ENCODE assay signal across 10 cellular contexts in the genomic region with DNA sequence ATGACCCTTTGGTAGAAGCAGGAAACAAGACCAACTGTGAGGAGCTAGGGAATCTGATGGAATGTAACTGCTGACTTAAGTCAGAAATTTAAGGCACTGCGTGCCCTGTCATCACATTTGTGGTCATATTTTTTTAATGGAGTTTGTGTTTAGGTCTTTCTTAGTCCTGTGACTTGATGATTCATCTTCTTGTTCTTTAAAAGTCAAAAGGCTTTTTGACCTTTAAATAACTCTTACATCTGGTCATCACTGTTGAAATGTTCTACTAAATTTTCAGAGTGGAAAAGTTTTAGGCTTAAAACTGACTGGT. TPM values are rescaled to one million over a fixed set of nuclear protein-coding genes. Genes with fewer than 3 reads are reported as not detected.
DNase-seq lines count a peak whose midpoint lies in the region; ATAC-seq, FAIRE-seq and TF ChIP-seq lines count a peak whose summit lies in the region.
"Had no signal": no experiment of that assay in that cellular context is flagged by ENCODE, and none has a peak within 500 bp of the region (broad histone marks: within the 10 kb centered on the region; RNA-seq: fewer than 3 reads in every experiment).

No MANE protein-coding gene starts in this region.

- peaks cover 5% of the 10 kb centered on the region for H3K4me1 ChIP-seq in CD4-positive, CD25-positive, alpha-beta regulatory T cell (ENCODE audit: control insufficient read depth, insufficient read depth, low read length, poor library complexity, severe bottlenecking)
- H3K4me1 ChIP-seq in esophagus muscularis mucosa (peaks cover 0 to 50% (median 31%) of the 10 kb centered on the region in 4 donors), prostate gland (replicated peaks) (no peaks in the 10 kb centered on the region)

- no peak overlapping the region for H3K4me3 ChIP-seq in CD4-positive, CD25-positive, alpha-beta regulatory T cell (ENCODE audit: low read depth, low read length)
- no peak overlapping the region for H3K4me3 ChIP-seq in esophagus muscularis mucosa
- no peak overlapping the region for H3K4me3 ChIP-seq in prostate gland

- TF ChIP-seq EP300 in esophagus muscularis mucosa (IDR thresholded peaks at IDR 0.05): no peak

- no peaks in the 10 kb centered on the region for H3K27me3 ChIP-seq in CD4-positive, CD25-positive, alpha-beta regulatory T cell (ENCODE audit: control insufficient read depth, insufficient read depth, low read length)
- H3K27me3 ChIP-seq in esophagus muscularis mucosa (no peaks in the 10 kb centered on the region), prostate gland (replicated peaks; ENCODE audit: insufficient read depth) (no peaks in the 10 kb centered on the region)

- intact Hi-C loops in esophagus muscularis mucosa (cut with DNase I): no loop called here
- intact Hi-C loops in prostate gland (cut with DNase I): no loop called here

- no peak for TF ChIP-seq POLR2A in esophagus muscularis mucosa (IDR thresholded peaks at IDR 0.05; ENCODE audit: low read depth)
- no peak for TF ChIP-seq POLR2A in prostate gland (IDR thresholded peaks at IDR 0.05)

- no peak for TF ChIP-seq CTCF in esophagus muscularis mucosa (IDR thresholded peaks at IDR 0.05)
- TF ChIP-seq CTCF in prostate gland (IDR thresholded peaks at IDR 0.05): no peak

- no peak overlapping the region for H3K4me3 Mint-ChIP-seq in CD4-positive, CD25-positive, alpha-beta regulatory T cell
- H3K4me3 Mint-ChIP-seq: T-cell had no signal

- no peaks in the 10 kb centered on the region for H3K27me3 Mint-ChIP-seq in CD4-positive, CD25-positive, alpha-beta regulatory T cell
- H3K27me3 Mint-ChIP-seq: T-cell had no signal

- H3K36me3 Mint-ChIP-seq in CD4-positive, CD25-positive, alpha-beta regulatory T cell: peaks cover 31% of the 10 kb centered on the region

- H3K27ac ChIP-seq in CD4-positive, CD25-positive, alpha-beta regulatory T cell (ENCODE audit: insufficient read depth, low read length, poor library complexity, severe bottlenecking): no peak overlapping the region
- peak overlapping the region; percentile 70 to 81 (median 73) for H3K27ac ChIP-seq in esophagus muscularis mucosa (replicated peaks in 1 of 4)
- peak overlapping the region; percentile 15 to 29 for H3K27ac ChIP-seq in prostate gland
- H3K27ac ChIP-seq: HL-60 had no signal

- WGBS in esophagus muscularis mucosa: 17% methylated on average over 1 of the region's 1 CpG
- 49% methylated on average over 1 of the region's 1 CpG for WGBS in prostate gland

- no peaks in the 10 kb centered on the region for H3K9me3 ChIP-seq in CD4-positive, CD25-positive, alpha-beta regulatory T cell (ENCODE audit: control insufficient read depth in 2 of 2, low read length in 2 of 2)
- no peaks in the 10 kb centered on the region for H3K9me3 ChIP-seq in esophagus muscularis mucosa
- no peaks in the 10 kb centered on the region for H3K9me3 ChIP-seq in prostate gland

- no peak for DNase-seq in CD4-positive, CD25-positive, alpha-beta regulatory T cell
- DNase-seq in RCC 7860 (ENCODE audit: low spot score) (peak; percentile 90), esophagus muscularis mucosa (ENCODE audit: extremely low spot score) (no peak), prostate gland (ENCODE audit: low spot score) (no peak), KG1 (lab: John Stamatoyannopoulos, UW) (no peak), HuH-7 (ENCODE audit: low spot score) (no peak), SKM-1 treated with dmso at 0.1 percent for 144 hours (lab: John Stamatoyannopoulos, UW; ENCODE audit: unreplicated experiment) (no peak), NCI-H1930 (lab: John Stamatoyannopoulos, UW) (no peak)
- DNase-seq: T-cell had no signal

- peak overlapping the region in 2 of 3 donors; percentile 37 to 83 for H3K27ac Mint-ChIP-seq in CD4-positive, CD25-positive, alpha-beta regulatory T cell

- ATAC-seq in CD4-positive, CD25-positive, alpha-beta regulatory T cell (ENCODE audit: low read depth in 2 of 2): no peak

- H3K9me3 Mint-ChIP-seq in CD4-positive, CD25-positive, alpha-beta regulatory T cell: no peaks in the 10 kb centered on the region
- H3K9me3 Mint-ChIP-seq: T-cell had no signal

- peak; percentile 99 for FAIRE-seq in RCC 7860 (lab: Jason Lieb, UNC)

- peaks cover 32% of the 10 kb centered on the region for H3K36me3 ChIP-seq in CD4-positive, CD25-positive, alpha-beta regulatory T cell (ENCODE audit: control insufficient read depth, insufficient read depth, low read length)
- peaks cover 10 to 51% (median 21%) of the 10 kb centered on the region in 4 donors for H3K36me3 ChIP-seq in esophagus muscularis mucosa
- no peaks in the 10 kb centered on the region for H3K36me3 ChIP-seq in prostate gland

- H3K4me1 Mint-ChIP-seq in CD4-positive, CD25-positive, alpha-beta regulatory T cell: peaks cover 8 to 17% (median 14%) of the 10 kb centered on the region in 4 donors

RNA-seq across cellular contexts. Expression of a gene that starts 36.4 kb away (rescaled TPM):
- 0.15 TPM for total RNA-seq in CD4-positive, CD25-positive, alpha-beta regulatory T cell
- under 1 TPM in 2 of 4 donors, not detected in 2; 0.11 to 0.92 TPM for polyA plus RNA-seq in CD4-positive, CD25-positive, alpha-beta regulatory T cell
- total RNA-seq in esophagus muscularis mucosa (100 to 1,000 TPM; 119 to 262 (median 152) TPM), prostate gland (10 to 100 TPM; 11.3 to 40.0 TPM)

RNA-seq across cellular contexts. Expression of a gene that starts 37.1 kb away (rescaled TPM):
- total RNA-seq in CD4-positive, CD25-positive, alpha-beta regulatory T cell: 0.17 TPM
- 1 to 10 TPM in 1 of 4 donors, under 1 TPM in 3; 0.08 to 1.2 (median 0.33) TPM for polyA plus RNA-seq in CD4-positive, CD25-positive, alpha-beta regulatory T cell
- total RNA-seq in esophagus muscularis mucosa: 10 to 100 TPM; 12.1 to 46.4 (median 14.9) TPM
- total RNA-seq in prostate gland: not detected

Comparison
In these comparisons a context has a peak if more than half of its experiments do, and no peak if none do; other contexts are left out.
1. RNA of a gene that starts 36.4 kb away (total RNA-seq): 119 to 262 TPM in esophagus muscularis mucosa and 11.3 to 40.0 TPM in prostate gland; 0.15 TPM in CD4-positive, CD25-positive, alpha-beta regulatory T cell (single experiment); every median in the first group is over 10 times any median in the second.
2. RNA of a gene that starts 37.1 kb away (total RNA-seq): 12.1 to 46.4 TPM in esophagus muscularis mucosa; 0.17 TPM in CD4-positive, CD25-positive, alpha-beta regulatory T cell (single experiment) and not detected in prostate gland; every median in the first group is over 10 times any median in the second.